ENCODE assay signal across 8 cellular contexts in the genomic region with DNA sequence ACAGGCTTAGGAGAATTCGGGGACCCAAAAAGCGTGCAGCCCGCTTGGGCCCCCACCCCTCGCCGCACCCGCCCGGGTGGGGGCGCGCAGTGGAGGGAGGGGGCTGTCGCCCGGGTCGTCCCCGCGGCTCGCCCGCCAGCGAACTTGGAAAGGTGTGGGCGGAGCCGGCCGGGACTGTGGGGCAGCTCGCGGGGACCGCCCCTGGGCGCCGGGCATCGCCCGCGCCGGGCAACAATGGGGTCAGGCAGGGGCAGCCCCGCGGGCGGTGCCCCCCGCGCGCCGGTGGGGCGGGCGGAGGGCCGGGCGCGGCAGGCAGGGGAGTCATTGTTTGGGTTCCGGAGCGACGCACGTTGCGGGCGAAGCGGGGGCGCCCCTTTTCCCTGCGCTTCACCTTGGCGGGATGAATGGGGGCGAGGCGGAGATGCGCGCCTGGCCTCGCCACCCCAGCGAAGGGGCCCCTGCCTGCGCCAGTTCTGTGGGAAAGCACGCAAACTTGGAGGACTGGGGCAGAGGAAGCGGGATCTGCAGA. TPM values are rescaled to one million over a fixed set of nuclear protein-coding genes. Genes with fewer than 3 reads are reported as not detected.
DNase-seq lines count a peak whose midpoint lies in the region; ATAC-seq, FAIRE-seq and TF ChIP-seq lines count a peak whose summit lies in the region.

No MANE protein-coding gene starts in this region.

- H3K36me3 Mint-ChIP-seq in Caco-2 (ENCODE audit: insufficient read depth, unreplicated experiment) (no peaks in the 10 kb centered on the region), astrocyte (ENCODE audit: low read depth, unreplicated experiment) (no peaks in the 10 kb centered on the region)

- CTCF ChIA-PET in Caco-2 (lab: Charles Lee) = interaction anchor here (0.6 kb wide), 1 partner anchor 152 kb away, joined by 4 read pairs; no protein-coding TSS in a partner anchor

- ATAC-seq in GM21360 (IDR thresholded peaks at IDR 0.05; ENCODE audit: unreplicated experiment) = peak; percentile 17

- H3K4me3 Mint-ChIP-seq in Caco-2 (ENCODE audit: unreplicated experiment) (no peak overlapping the region), astrocyte (ENCODE audit: unreplicated experiment) (peak overlapping the region; percentile 65)

- peaks cover 15% of the 10 kb centered on the region for H4K20me1 ChIP-seq in astrocyte (ENCODE audit: insufficient read depth, low read length)

- no peak for FAIRE-seq in astrocyte (lab: Jason Lieb, UNC)

- H3K27me3 Mint-ChIP-seq in Caco-2 (ENCODE audit: insufficient read depth, unreplicated experiment) (no peaks in the 10 kb centered on the region), astrocyte (ENCODE audit: low read depth, unreplicated experiment) (no peaks in the 10 kb centered on the region)

- H3K9me3 Mint-ChIP-seq in Caco-2 (ENCODE audit: unreplicated experiment) = no peaks in the 10 kb centered on the region
- no peaks in the 10 kb centered on the region for H3K9me3 Mint-ChIP-seq in astrocyte (ENCODE audit: unreplicated experiment)

- peak overlapping the region; percentile 73 for H2AFZ ChIP-seq in astrocyte (ENCODE audit: low read depth, low read length)

- DNase-seq in Caco-2 (peak; percentile 46 to 69), HT-29 (ENCODE audit: low spot score) (peak; percentile 77), T follicular helper cell (ENCODE audit: low read depth) (peak; percentile 54), astrocyte (ENCODE audit: low read depth) (no peak), iPS-NIHi11 (ENCODE audit: low spot score) (peak; percentile 57), erythroblast (lab: John Stamatoyannopoulos, UW) (no peak)
- DNase-seq in stimulated activated CD4-positive, alpha-beta T cell treated with anti-CD3 and anti-CD28 coated beads, Interleukin-15, amount 100 ng/mL, for 48 hours (ENCODE audit: low read depth in 2 of 2) = peak; percentile 43 to 55

- peaks cover 39% of the 10 kb centered on the region for H3K79me2 ChIP-seq in astrocyte (ENCODE audit: insufficient read depth, low read length)

- H3K9me3 ChIP-seq in Caco-2 (no peaks in the 10 kb centered on the region), astrocyte (ENCODE audit: insufficient read depth, low read depth, low read length) (no peaks in the 10 kb centered on the region)

- TF ChIP-seq CTCF in Caco-2 (IDR thresholded peaks at IDR 0.05; ENCODE audit: insufficient read depth in 1 of 2, low read depth in 1 of 2, low read length in 1 of 2, severe bottlenecking in 1 of 2, unreplicated experiment in 1 of 2) = no peak
- TF ChIP-seq CTCF in astrocyte (IDR thresholded peaks at IDR 0.05; ENCODE audit: insufficient read depth, low read depth, low read length) = no peak

- intact Hi-C loops in Caco-2 (cut with micrococcal nuclease; ENCODE audit: unreplicated experiment) = loop anchor here (1.0 to 10.0 kb wide), 7 partner anchors 52 to 380 kb away; no protein-coding TSS in a partner anchor

- no peak overlapping the region for H3K27ac Mint-ChIP-seq in Caco-2 (ENCODE audit: unreplicated experiment)
- no peak overlapping the region for H3K27ac Mint-ChIP-seq in astrocyte (ENCODE audit: unreplicated experiment)

- no peaks in the 10 kb centered on the region; the same call in 1 of the 2 replicates for H3K4me1 ChIP-seq in Caco-2
- H3K4me1 ChIP-seq in astrocyte (ENCODE audit: insufficient read depth, low read length) = peaks cover 12% of the 10 kb centered on the region

- H3K4me1 Mint-ChIP-seq in Caco-2 (ENCODE audit: low read depth, unreplicated experiment) = peaks cover 8% of the 10 kb centered on the region
- H3K4me1 Mint-ChIP-seq in astrocyte (ENCODE audit: low read depth, unreplicated experiment) = peaks cover 17% of the 10 kb centered on the region

- H3K27me3 ChIP-seq in Caco-2 (replicated peaks; ENCODE audit: control insufficient read depth, insufficient read depth, low read length) (no peaks in the 10 kb centered on the region; the same call in 1 of the 2 replicates), astrocyte (ENCODE audit: insufficient read depth, low read length) (no peaks in the 10 kb centered on the region)

- H3K4me3 ChIP-seq in Caco-2 (ENCODE audit: low read depth, low read length) = peak overlapping the region; percentile 94
- H3K4me3 ChIP-seq in astrocyte (ENCODE audit: insufficient read depth, low read depth, low read length) = peak overlapping the region; percentile 73

- peak overlapping the region; percentile 97 for H3K27ac ChIP-seq in astrocyte (ENCODE audit: low read depth, low read length)

- H3K9ac ChIP-seq in astrocyte (ENCODE audit: low read length) = peak overlapping the region; percentile 99

- peak overlapping the region; percentile 100 for H3K4me2 ChIP-seq in astrocyte (ENCODE audit: low read length)

- H3K36me3 ChIP-seq in Caco-2 (ENCODE audit: control insufficient read depth, insufficient read depth, low read length) (no peaks in the 10 kb centered on the region), astrocyte (ENCODE audit: insufficient read depth, low read length) (no peaks in the 10 kb centered on the region)

- POLR2A ChIA-PET in Caco-2 (lab: Charles Lee) = interaction anchor here (1.5 kb wide), 1 partner anchor 110 kb away, joined by 3 read pairs; no protein-coding TSS in a partner anchor

- no TSS peak for BruUV-seq in Caco-2 (replicated peaks; lab: Mats Ljungman, UMichigan)

- TF ChIP-seq POLR2A in erythroblast (IDR thresholded peaks at IDR 0.05; ENCODE audit: low read length) = no peak

RNA-seq across cellular contexts. Expression of gene KLF12, which starts 0.6 kb away (rescaled TPM):
- 14.0 and 14.7 TPM in 2 replicates for total RNA-seq in Caco-2 (2022)
- total RNA-seq in HT-29 (2014; rRNA removed; shearing (Covaris generic)) = 5.1 and 5.7 TPM in 2 replicates
- 25.1 and 25.3 TPM in 2 replicates for total RNA-seq in astrocyte

Comparison
In these comparisons a context has a peak if more than half of its experiments do, and no peak if none do; other contexts are left out.
1. DNase-seq: peak in Caco-2 (2 of 2), HT-29 (single experiment), T follicular helper cell (single experiment), iPS-NIHi11 (single experiment) and stimulated activated CD4-positive, alpha-beta T cell treated with anti-CD3 and anti-CD28 coated beads, Interleukin-15, amount 100 ng/mL, for 48 hours (2 of 2); none in astrocyte (single experiment) and erythroblast (0 of 2).